In the genomic region with DNA sequence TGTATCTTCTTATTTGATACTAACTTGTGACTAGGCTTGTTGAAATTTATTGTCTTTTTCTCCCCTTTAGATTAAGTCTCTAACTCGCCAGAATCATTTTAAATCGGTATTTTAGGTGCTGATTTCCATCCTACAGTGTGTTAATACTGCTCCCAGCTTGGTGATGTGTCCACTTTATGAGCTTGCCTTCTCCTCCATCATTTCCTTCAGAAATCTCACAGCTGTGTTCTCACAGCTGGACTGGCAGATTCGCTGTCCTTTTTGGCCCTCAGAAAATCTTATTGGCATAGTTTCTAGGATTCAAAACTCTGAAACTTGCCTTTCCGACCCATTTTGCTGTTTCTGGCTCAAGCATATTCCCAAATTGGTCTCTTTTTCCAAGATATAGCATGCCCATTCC, we compare ENCODE assay signal across 1 cellular context.
TF ChIP-seq lines count a peak whose summit lies in the region.

No MANE protein-coding gene starts in this region.

TF ChIP-seq in IMR-90, 13 proteins besides CTCF, POLR2A, EP300 and RAD21:
- TF ChIP-seq MAZ (IDR thresholded peaks at IDR 0.05; ENCODE audit: borderline replicate concordance, low read depth, low read length) (no peak), RCOR1 (IDR thresholded peaks at IDR 0.05; ENCODE audit: insufficient replicate concordance, low read length) (no peak), MAFK (IDR thresholded peaks at IDR 0.05; ENCODE audit: low read depth, low read length) (no peak), CHD1 (IDR thresholded peaks at IDR 0.05; ENCODE audit: low read depth, low read length) (no peak), NFE2L2 (IDR thresholded peaks at IDR 0.05; ENCODE audit: low read depth, low read length) (no peak), RFX5 (IDR thresholded peaks at IDR 0.05; ENCODE audit: low read depth, low read length) (no peak), SMC3 (IDR thresholded peaks at IDR 0.05; ENCODE audit: low read depth, low read length) (no peak), CEBPB (IDR thresholded peaks at IDR 0.05; ENCODE audit: low read depth, low read length) (no peak), FOS (IDR thresholded peaks at IDR 0.05; ENCODE audit: low read depth, low read length) (no peak), MXI1 (IDR thresholded peaks at IDR 0.05; ENCODE audit: borderline replicate concordance, low read depth, low read length) (no peak), BHLHE40 (IDR thresholded peaks at IDR 0.05; ENCODE audit: low read depth, low read length) (no peak)
- TF ChIP-seq, protein P1, sequence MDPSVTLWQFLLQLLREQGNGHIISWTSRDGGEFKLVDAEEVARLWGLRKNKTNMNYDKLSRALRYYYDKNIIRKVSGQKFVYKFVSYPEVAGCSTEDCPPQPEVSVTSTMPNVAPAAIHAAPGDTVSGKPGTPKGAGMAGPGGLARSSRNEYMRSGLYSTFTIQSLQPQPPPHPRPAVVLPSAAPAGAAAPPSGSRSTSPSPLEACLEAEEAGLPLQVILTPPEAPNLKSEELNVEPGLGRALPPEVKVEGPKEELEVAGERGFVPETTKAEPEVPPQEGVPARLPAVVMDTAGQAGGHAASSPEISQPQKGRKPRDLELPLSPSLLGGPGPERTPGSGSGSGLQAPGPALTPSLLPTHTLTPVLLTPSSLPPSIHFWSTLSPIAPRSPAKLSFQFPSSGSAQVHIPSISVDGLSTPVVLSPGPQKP (IDR thresholded peaks at IDR 0.05; ENCODE audit: borderline replicate concordance, low read depth, low read length): no peak
- TF ChIP-seq, protein P2, sequence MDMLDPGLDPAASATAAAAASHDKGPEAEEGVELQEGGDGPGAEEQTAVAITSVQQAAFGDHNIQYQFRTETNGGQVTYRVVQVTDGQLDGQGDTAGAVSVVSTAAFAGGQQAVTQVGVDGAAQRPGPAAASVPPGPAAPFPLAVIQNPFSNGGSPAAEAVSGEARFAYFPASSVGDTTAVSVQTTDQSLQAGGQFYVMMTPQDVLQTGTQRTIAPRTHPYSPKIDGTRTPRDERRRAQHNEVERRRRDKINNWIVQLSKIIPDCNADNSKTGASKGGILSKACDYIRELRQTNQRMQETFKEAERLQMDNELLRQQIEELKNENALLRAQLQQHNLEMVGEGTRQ (IDR thresholded peaks at IDR 0.05; ENCODE audit: low read depth, low read length): no peak
TF ChIP-seq in IMR-90: peak in this region for 0.
